Comparison of ENCODE assay signal across 24 cellular contexts in the genomic region with DNA sequence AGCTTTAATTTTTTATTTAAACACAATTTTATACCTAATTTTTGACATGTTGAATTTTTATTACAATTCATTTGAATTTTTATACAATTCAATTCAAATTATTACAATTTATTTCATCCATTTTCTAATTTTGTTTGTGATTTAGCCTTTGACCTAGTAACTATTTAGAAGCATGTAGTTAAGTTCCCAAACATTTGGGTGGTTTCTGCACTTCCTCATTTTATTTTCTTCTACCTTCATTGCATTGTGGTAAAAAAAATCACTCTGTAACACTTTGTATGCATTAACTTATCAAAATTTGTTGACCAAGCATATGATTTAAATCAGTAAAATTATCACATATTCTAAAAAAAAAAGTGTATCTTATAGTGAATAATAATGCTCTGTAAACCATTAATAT.
"Had no signal": no experiment of that assay in that cellular context is flagged by ENCODE, and none has a peak within 500 bp of the region (broad histone marks: within the 10 kb centered on the region; RNA-seq: fewer than 3 reads in every experiment).

No MANE protein-coding gene starts in this region.

- FAIRE-seq: colon had no signal

- H3K4me1 ChIP-seq: adrenal gland had no signal

- H3K27me3 ChIP-seq: adrenal gland had no signal

- H3K9me3 ChIP-seq: adrenal gland had no signal

- H3K27ac ChIP-seq: adrenal gland, WERI-Rb-1 had no signal

- H3K36me3 ChIP-seq: adrenal gland, WERI-Rb-1 had no signal

- H3K4me3 ChIP-seq: adrenal gland had no signal

- ATAC-seq: activated CD8-positive, alpha-beta T cell treated with anti-CD3 and anti-CD28 coated beads, Interleukin-2, amount 10 ng/mL, durations not matched to agents 7 days and 5 days; PC-3 had no signal

- DNase-seq: activated CD4-positive, alpha-beta T cell treated with anti-CD3 and anti-CD28 coated beads for 48 hours; activated CD4-positive, alpha-beta T cell treated with anti-CD3 and anti-CD28 coated beads, Interleukin-2, amount 50 U/mL, for 4 hours; activated CD4-positive, CD25-positive, alpha-beta regulatory T cell treated with anti-CD3 and anti-CD28 coated beads, Interleukin-2, amount 50 U/mL, for 72 hours; activated CD8-positive, alpha-beta memory T cell treated with anti-CD3 and anti-CD28 coated beads, Interleukin-2, amount 50 U/mL, for 48 hours; activated CD8-positive, alpha-beta T cell treated with anti-CD3 and anti-CD28 coated beads, Interleukin-2, amount 10 ng/mL, durations not matched to agents 7 days and 5 days; activated naive CD4-positive, alpha-beta T cell treated with anti-CD3 and anti-CD28 coated beads, Interleukin-2, amount 50 U/mL, for 16 hours; activated naive CD8-positive, alpha-beta T cell treated with anti-CD3 and anti-CD28 coated beads, Interleukin-2, amount 10 ng/mL, durations not matched to agents 7 days and 5 days; activated T-cell treated with anti-CD3 and anti-CD28 coated beads, Interleukin-2, amount 50 U/mL, for 1 hour; adrenal gland; anterior cingulate cortex; cerebellar nuclear complex; MM.1S; NCI-H1105; NCI-H1436 treated with DMSO at 0.1 percent for 48 hours; NCI-H187; NCI-H2081; NCI-H510A treated with DMSO at 0.1 percent for 48 hours; NCI-H69; NK-92 treated with Interleukin-12 subunit alpha and Interleukin-12 subunit beta, amount 100 ng/mL, for 24 hours; PC-3; SHP77 treated with DMSO at 0.1 percent for 48 hours; T-helper 1 cell; WERI-Rb-1 had no signal
